In genomic region chr15:96336643-96337353, GRCh38 we compare ENCODE assay signal across 11 cellular contexts. TPM values are rescaled to one million over a fixed set of nuclear protein-coding genes. Genes with fewer than 3 reads are reported as not detected.
DNase-seq lines count a peak whose midpoint lies in the region; ATAC-seq and TF ChIP-seq lines count a peak whose summit lies in the region.
"Had no signal": no experiment of that assay in that cellular context is flagged by ENCODE, and none has a peak within 500 bp of the region (broad histone marks: within the 10 kb centered on the region; RNA-seq: fewer than 3 reads in every experiment).

No MANE protein-coding gene starts in this region.

- H3K9me3 Mint-ChIP-seq in mesothelial cell of epicardium: no peaks in the 10 kb centered on the region
- no peaks in the 10 kb centered on the region for H3K9me3 Mint-ChIP-seq in activated CD4-positive, alpha-beta T cell treated with anti-CD3 and anti-CD28 coated beads for 36 hours (ENCODE audit: low read depth)

- TF ChIP-seq CTCF in colonic mucosa (IDR thresholded peaks at IDR 0.05) (no peak), mesothelial cell of epicardium (IDR thresholded peaks at IDR 0.05; ENCODE audit: unreplicated experiment) (no peak), MM.1S (IDR thresholded peaks at IDR 0.05; ENCODE audit: low read length) (no peak)

- H3K27me3 ChIP-seq in colonic mucosa (no peaks in the 10 kb centered on the region), MM.1S (replicated peaks; ENCODE audit: insufficient read depth, low read length) (no peaks in the 10 kb centered on the region)

- H3K27ac ChIP-seq in colonic mucosa (peak overlapping the region; percentile 84), urinary bladder (ENCODE audit: low read depth) (peak overlapping the region; percentile 75), MM.1S (ENCODE audit: low read length) (no peak overlapping the region)

- H4K20me1 ChIP-seq in MM.1S (ENCODE audit: insufficient read depth, low read length): no peaks in the 10 kb centered on the region

- peak overlapping the region; percentile 89 for H3K4me3 Mint-ChIP-seq in mesothelial cell of epicardium
- no peak overlapping the region for H3K4me3 Mint-ChIP-seq in activated CD4-positive, alpha-beta T cell treated with anti-CD3 and anti-CD28 coated beads for 36 hours
- H3K4me3 Mint-ChIP-seq: naive B cell had no signal

- CTCF ChIA-PET in activated CD4-positive, alpha-beta T cell treated with anti-CD3 and anti-CD28 coated beads for 36 hours (lab: Charles Lee): interaction anchor here (0.7 to 1.0 kb wide), 2 partner anchors 19 to 1414 kb away, joined by 5 to 7 read pairs; no protein-coding TSS in a partner anchor

- DNase-seq in cardiac septum (ENCODE audit: low spot score) (peak; percentile 56), left ventricle myocardium superior (no peak), colonic mucosa (peak; percentile 43), mesothelial cell of epicardium (ENCODE audit: low spot score in 2 of 2, unreplicated experiment in 2 of 2) (no peak), SKM-1 treated with dmso at 0.1 percent for 144 hours (lab: John Stamatoyannopoulos, UW; ENCODE audit: unreplicated experiment) (no peak), MM.1S (no peak)
- DNase-seq in activated CD4-positive, alpha-beta T cell treated with anti-CD3 and anti-CD28 coated beads for 36 hours: no peak
- DNase-seq: activated T-cell treated with anti-CD3 and anti-CD28 coated beads for 4 hours, naive B cell, NCI-H345 had no signal

- H3K9me3 ChIP-seq in colonic mucosa (no peaks in the 10 kb centered on the region), MM.1S (replicated peaks; ENCODE audit: insufficient read depth, low read length) (no peaks in the 10 kb centered on the region)

- H3K27me3 Mint-ChIP-seq in mesothelial cell of epicardium (ENCODE audit: low read depth): no peaks in the 10 kb centered on the region
- H3K27me3 Mint-ChIP-seq in activated CD4-positive, alpha-beta T cell treated with anti-CD3 and anti-CD28 coated beads for 36 hours: peaks cover 69% of the 10 kb centered on the region

- intact Hi-C loops in cardiac septum (cut with DNase I): loop anchor here (10.0 kb wide), 1 partner anchor 732 kb away; no protein-coding TSS in a partner anchor
- intact Hi-C loops in left ventricle myocardium superior (cut with micrococcal nuclease): no loop called here
- intact Hi-C loops in colonic mucosa (cut with DNase I): no loop called here
- intact Hi-C loops in activated CD4-positive, alpha-beta T cell treated with anti-CD3 and anti-CD28 coated beads for 36 hours (cut with DNase I, micrococcal nuclease): loop anchor here in 1 of 2 experiments (10.0 kb wide), 1 partner anchor 1752 kb away; no protein-coding TSS in a partner anchor

- H3K4me1 Mint-ChIP-seq in mesothelial cell of epicardium: peaks cover 77% of the 10 kb centered on the region
- peaks cover 11% of the 10 kb centered on the region for H3K4me1 Mint-ChIP-seq in activated CD4-positive, alpha-beta T cell treated with anti-CD3 and anti-CD28 coated beads for 36 hours

- peaks cover 39% of the 10 kb centered on the region for H3K36me3 Mint-ChIP-seq in mesothelial cell of epicardium
- peaks cover 5% of the 10 kb centered on the region for H3K36me3 Mint-ChIP-seq in activated CD4-positive, alpha-beta T cell treated with anti-CD3 and anti-CD28 coated beads for 36 hours (ENCODE audit: low read depth)

- H3K9me2 ChIP-seq in MM.1S (replicated peaks; ENCODE audit: insufficient read depth, low read length): no peaks in the 10 kb centered on the region

- no peaks in the 10 kb centered on the region for H3F3A ChIP-seq in MM.1S (ENCODE audit: insufficient read depth, low read length)

- H3K27ac Mint-ChIP-seq in mesothelial cell of epicardium: peak overlapping the region; percentile 98
- H3K27ac Mint-ChIP-seq in activated CD4-positive, alpha-beta T cell treated with anti-CD3 and anti-CD28 coated beads for 36 hours: no peak overlapping the region
- H3K27ac Mint-ChIP-seq: naive B cell had no signal

- no peak overlapping the region for H2AFZ ChIP-seq in MM.1S (ENCODE audit: low read length)

- H3K4me3 ChIP-seq in colonic mucosa: peak overlapping the region; percentile 50
- peak overlapping the region; percentile 97 for H3K4me3 ChIP-seq in urinary bladder (ENCODE audit: low read depth, low read length)
- no peak overlapping the region for H3K4me3 ChIP-seq in MM.1S (ENCODE audit: low read length)

- no peaks in the 10 kb centered on the region for H3K79me2 ChIP-seq in MM.1S (ENCODE audit: low read length)

- peak overlapping the region; percentile 71 to 97 for H3K9ac ChIP-seq in colonic mucosa (ENCODE audit: low read depth in 2 of 2, low read length in 2 of 2)
- no peak overlapping the region for H3K9ac ChIP-seq in MM.1S (ENCODE audit: low read length)

- 3% methylated on average over 9 of the region's 9 CpGs for WGBS in urinary bladder

- no peak overlapping the region for H3K4me2 ChIP-seq in MM.1S (ENCODE audit: low read depth, low read length)

- H3K36me3 ChIP-seq in colonic mucosa (no peaks in the 10 kb centered on the region), urinary bladder (ENCODE audit: insufficient read depth) (no peaks in the 10 kb centered on the region), MM.1S (replicated peaks; ENCODE audit: insufficient read depth, low read length) (no peaks in the 10 kb centered on the region)

- H3K4me1 ChIP-seq in colonic mucosa: peaks cover under 1% of the 10 kb centered on the region
- no peaks in the 10 kb centered on the region for H3K4me1 ChIP-seq in urinary bladder (ENCODE audit: insufficient read depth)
- no peaks in the 10 kb centered on the region for H3K4me1 ChIP-seq in MM.1S (ENCODE audit: low read length)

- POLR2A ChIA-PET in activated CD4-positive, alpha-beta T cell treated with anti-CD3 and anti-CD28 coated beads for 36 hours (lab: Charles Lee): no interaction called here

- no peak for ATAC-seq in left ventricle myocardium superior
- no peak for ATAC-seq in activated CD4-positive, alpha-beta T cell treated with anti-CD3 and anti-CD28 coated beads for 36 hours

RNA-seq across cellular contexts. Expression of gene NR2F2, which starts 6.3 kb away (rescaled TPM):
- total RNA-seq in cardiac septum (21.0 TPM), left ventricle myocardium superior (18.0 TPM), colonic mucosa (10 to 100 TPM; 25.7 to 35.0 TPM), mesothelial cell of epicardium (126 to 134 TPM (median 128 TPM) in 3 replicates), urinary bladder (28.0 TPM)
- 66.2 TPM for polyA plus RNA-seq in urinary bladder
- total RNA-seq in activated CD4-positive, alpha-beta T cell treated with anti-CD3 and anti-CD28 coated beads for 36 hours: not detected

Comparison
In these comparisons a context has a peak if more than half of its experiments do, and no peak if none do; other contexts are left out.
1. DNase-seq: peak in cardiac septum (single experiment) and colonic mucosa (single experiment); none in left ventricle myocardium superior (single experiment), mesothelial cell of epicardium (0 of 2), activated CD4-positive, alpha-beta T cell treated with anti-CD3 and anti-CD28 coated beads for 36 hours (single experiment), SKM-1 treated with dmso at 0.1 percent for 144 hours (single experiment) and MM.1S (single experiment).
2. RNA of gene NR2F2, which starts 6.3 kb away (total RNA-seq): 126 to 134 TPM in mesothelial cell of epicardium, 25.7 to 35.0 TPM in colonic mucosa, 28.0 TPM in urinary bladder (single experiment), 21.0 TPM in cardiac septum (single experiment) and 18.0 TPM in left ventricle myocardium superior (single experiment); not detected in activated CD4-positive, alpha-beta T cell treated with anti-CD3 and anti-CD28 coated beads for 36 hours; every median in the first group is over 10 times any median in the second.